In the genomic region with DNA sequence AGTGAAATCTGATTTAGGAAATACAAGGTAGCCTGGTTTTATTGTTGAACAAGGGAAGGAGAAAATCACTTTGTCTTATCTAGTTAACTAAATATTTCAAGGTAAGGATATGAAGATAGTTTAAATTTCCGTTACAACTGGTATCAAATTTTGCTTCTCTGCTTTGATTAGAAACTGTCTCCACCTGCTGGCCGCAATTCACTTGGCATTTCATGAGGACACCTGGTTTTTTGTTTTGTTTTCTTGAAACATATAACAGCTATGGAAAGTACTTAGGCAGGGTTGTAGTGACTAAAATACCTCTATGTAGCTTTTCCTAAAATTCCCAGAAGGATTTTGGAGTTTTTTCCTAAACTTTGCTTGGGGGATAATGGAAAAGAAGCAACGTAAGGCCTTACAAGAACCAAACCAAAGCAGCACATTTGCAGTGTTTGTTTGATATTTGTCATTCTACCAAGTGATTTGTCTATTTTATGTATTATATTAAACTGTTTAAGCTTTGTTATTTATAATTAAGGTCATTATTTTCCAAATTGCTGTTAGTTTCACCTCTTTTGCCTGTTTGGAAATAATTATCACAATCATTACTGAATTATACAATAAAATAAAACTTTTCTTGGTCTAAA, we compare ENCODE assay signal across 1 cellular context.
TF ChIP-seq lines count a peak whose summit lies in the region.

No MANE protein-coding gene starts in this region.

TF ChIP-seq in GM23338, 12 proteins besides CTCF, POLR2A, EP300 and RAD21 (continued from another document):
- TF ChIP-seq NANOG (IDR thresholded peaks at IDR 0.05; ENCODE audit: borderline replicate concordance) (no peak), EZH2 (IDR thresholded peaks at IDR 0.05; ENCODE audit: low read depth, unreplicated experiment) (no peak), JUNB (IDR thresholded peaks at IDR 0.05; ENCODE audit: unreplicated experiment) (no peak)
- TF ChIP-seq, protein P1, sequence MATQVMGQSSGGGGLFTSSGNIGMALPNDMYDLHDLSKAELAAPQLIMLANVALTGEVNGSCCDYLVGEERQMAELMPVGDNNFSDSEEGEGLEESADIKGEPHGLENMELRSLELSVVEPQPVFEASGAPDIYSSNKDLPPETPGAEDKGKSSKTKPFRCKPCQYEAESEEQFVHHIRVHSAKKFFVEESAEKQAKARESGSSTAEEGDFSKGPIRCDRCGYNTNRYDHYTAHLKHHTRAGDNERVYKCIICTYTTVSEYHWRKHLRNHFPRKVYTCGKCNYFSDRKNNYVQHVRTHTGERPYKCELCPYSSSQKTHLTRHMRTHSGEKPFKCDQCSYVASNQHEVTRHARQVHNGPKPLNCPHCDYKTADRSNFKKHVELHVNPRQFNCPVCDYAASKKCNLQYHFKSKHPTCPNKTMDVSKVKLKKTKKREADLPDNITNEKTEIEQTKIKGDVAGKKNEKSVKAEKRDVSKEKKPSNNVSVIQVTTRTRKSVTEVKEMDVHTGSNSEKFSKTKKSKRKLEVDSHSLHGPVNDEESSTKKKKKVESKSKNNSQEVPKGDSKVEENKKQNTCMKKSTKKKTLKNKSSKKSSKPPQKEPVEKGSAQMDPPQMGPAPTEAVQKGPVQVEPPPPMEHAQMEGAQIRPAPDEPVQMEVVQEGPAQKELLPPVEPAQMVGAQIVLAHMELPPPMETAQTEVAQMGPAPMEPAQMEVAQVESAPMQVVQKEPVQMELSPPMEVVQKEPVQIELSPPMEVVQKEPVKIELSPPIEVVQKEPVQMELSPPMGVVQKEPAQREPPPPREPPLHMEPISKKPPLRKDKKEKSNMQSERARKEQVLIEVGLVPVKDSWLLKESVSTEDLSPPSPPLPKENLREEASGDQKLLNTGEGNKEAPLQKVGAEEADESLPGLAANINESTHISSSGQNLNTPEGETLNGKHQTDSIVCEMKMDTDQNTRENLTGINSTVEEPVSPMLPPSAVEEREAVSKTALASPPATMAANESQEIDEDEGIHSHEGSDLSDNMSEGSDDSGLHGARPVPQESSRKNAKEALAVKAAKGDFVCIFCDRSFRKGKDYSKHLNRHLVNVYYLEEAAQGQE (IDR thresholded peaks at IDR 0.05; ENCODE audit: unreplicated experiment): no peak
